In the genomic region with DNA sequence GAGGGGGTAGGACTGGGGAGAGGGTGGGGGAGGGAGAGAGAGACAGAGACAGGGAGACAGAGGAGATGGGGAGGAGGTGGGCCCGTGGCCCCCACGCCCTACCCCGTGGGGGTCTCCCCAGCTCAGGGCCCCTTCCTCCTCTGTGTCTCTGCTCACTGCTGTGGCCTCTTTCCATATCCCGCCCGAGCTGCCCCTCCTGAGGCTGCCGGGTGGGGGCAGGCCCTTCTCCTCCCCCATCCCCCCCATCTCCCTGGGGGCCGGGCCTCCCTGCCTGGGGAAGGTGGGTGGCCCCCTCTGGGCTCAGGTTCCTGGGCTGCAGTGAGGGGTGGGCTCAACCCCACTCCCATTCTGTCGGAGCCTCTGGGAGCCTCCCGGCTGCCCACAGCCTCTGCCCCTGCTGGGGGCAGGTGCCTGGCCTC, we compare ENCODE assay signal across 9 cellular contexts. TPM values are rescaled to one million over a fixed set of nuclear protein-coding genes. Genes with fewer than 3 reads are reported as not detected.
DNase-seq lines count a peak whose midpoint lies in the region; ATAC-seq and TF ChIP-seq lines count a peak whose summit lies in the region.
"Had no signal": no experiment of that assay in that cellular context is flagged by ENCODE, and none has a peak within 500 bp of the region (broad histone marks: within the 10 kb centered on the region; RNA-seq: fewer than 3 reads in every experiment).

No MANE protein-coding gene starts in this region.

- no peak for DNase-seq in CD4-positive, alpha-beta memory T cell
- DNase-seq in T-cell: peak in 1 of 34 experiments; percentile 24
- DNase-seq in mucosa of descending colon: peak in 2 of 3 donors; percentile 36 to 58
- no peak for DNase-seq in NCI-H510A treated with DMSO at 0.1 percent for 48 hours (lab: John Stamatoyannopoulos, UW)
- no peak for DNase-seq in DMS153 (lab: John Stamatoyannopoulos, UW)
- DNase-seq in NCI-H1436 treated with DMSO at 0.1 percent for 48 hours (lab: John Stamatoyannopoulos, UW): no peak
- no peak for DNase-seq in NOMO-1 treated with dmso at 0.1 percent for 144 hours (lab: John Stamatoyannopoulos, UW; ENCODE audit: unreplicated experiment)

- H3K4me1 ChIP-seq in CD4-positive, alpha-beta memory T cell (ENCODE audit: insufficient read depth, low read length): peaks cover 80% of the 10 kb centered on the region
- peaks cover 19% of the 10 kb centered on the region for H3K4me1 ChIP-seq in mucosa of descending colon (ENCODE audit: low read depth)

- POLR2A ChIA-PET in CD4-positive, alpha-beta memory T cell (lab: Charles Lee; ENCODE audit: partially characterized antibody): interaction anchor here (0.8 to 3.3 kb wide), 10 partner anchors 9 to 171 kb away, joined by 3 to 31 read pairs (median 10); partner anchors contain the start of genes D2HGDH, ING5 and RTP5
- POLR2A ChIA-PET in T-cell (lab: Charles Lee): no interaction called here

- peak overlapping the region; percentile 64 for H3K27ac ChIP-seq in CD4-positive, alpha-beta memory T cell (ENCODE audit: low read depth, low read length)

- H3K27me3 ChIP-seq in CD4-positive, alpha-beta memory T cell (ENCODE audit: insufficient read depth, low read length): no peaks in the 10 kb centered on the region

- H3K9me3 ChIP-seq in CD4-positive, alpha-beta memory T cell (ENCODE audit: control insufficient read depth in 1 of 2, low read length in 2 of 2): no peaks in the 10 kb centered on the region
- no peaks in the 10 kb centered on the region for H3K9me3 ChIP-seq in mucosa of descending colon

- CTCF ChIA-PET in CD4-positive, alpha-beta memory T cell (lab: Charles Lee; ENCODE audit: partially characterized antibody): interaction anchor here (1.5 to 1.9 kb wide), 4 partner anchors 8 to 157 kb away, joined by 3 to 5 read pairs (median 4); partner anchors contain the start of gene ING5
- CTCF ChIA-PET in T-cell (lab: Charles Lee): no interaction called here

- H3K36me3 Mint-ChIP-seq in CD4-positive, alpha-beta memory T cell: peaks cover 0 to 1% of the 10 kb centered on the region in 2 donors
- H3K36me3 Mint-ChIP-seq in T-cell: no peaks in the 10 kb centered on the region
- H3K36me3 Mint-ChIP-seq: mesothelial cell of epicardium had no signal

- H3K27ac Mint-ChIP-seq in CD4-positive, alpha-beta memory T cell: peak overlapping the region in 3 of 7 donors; percentile 18 to 96 (median 92)
- peak overlapping the region in 1 of 2 donors; percentile 94 for H3K27ac Mint-ChIP-seq in T-cell
- H3K27ac Mint-ChIP-seq: mesothelial cell of epicardium had no signal

- peak; percentile 4 for ATAC-seq in GM19463 (IDR thresholded peaks at IDR 0.05; ENCODE audit: unreplicated experiment)
- ATAC-seq in T-cell (replicated peaks in 1 of 4): peak; percentile 8 to 37 (median 15)
- ATAC-seq in mucosa of descending colon: peak; percentile 19

- intact Hi-C loops in CD4-positive, alpha-beta memory T cell (cut with micrococcal nuclease): loop anchor here (1.0 to 5.0 kb wide), 3 partner anchors 15 to 97 kb away; no protein-coding TSS in a partner anchor
- intact Hi-C loops in mucosa of descending colon (cut with DNase I, micrococcal nuclease): no loop called here

- no peaks in the 10 kb centered on the region for H3K27me3 Mint-ChIP-seq in CD4-positive, alpha-beta memory T cell
- H3K27me3 Mint-ChIP-seq in T-cell: peaks cover 16 to 23% of the 10 kb centered on the region in 2 donors

- H3K4me3 Mint-ChIP-seq in CD4-positive, alpha-beta memory T cell: peak overlapping the region in 7 of 8 donors; percentile 38 to 96 (median 88)
- peak overlapping the region in 2 of 3 donors; percentile 81 to 84 for H3K4me3 Mint-ChIP-seq in T-cell

- H3K4me3 ChIP-seq in CD4-positive, alpha-beta memory T cell (ENCODE audit: low read length in 2 of 2): peak overlapping the region; percentile 23 to 68
- no peak overlapping the region for H3K4me3 ChIP-seq in mucosa of descending colon

- TF ChIP-seq CTCF in mucosa of descending colon (IDR thresholded peaks at IDR 0.05): no peak

- H3K36me3 ChIP-seq in CD4-positive, alpha-beta memory T cell (ENCODE audit: insufficient read depth, low read length): no peaks in the 10 kb centered on the region
- H3K36me3 ChIP-seq in mucosa of descending colon (ENCODE audit: low read depth): no peaks in the 10 kb centered on the region

- peaks cover 31 to 74% (median 49%) of the 10 kb centered on the region in 4 donors for H3K4me1 Mint-ChIP-seq in CD4-positive, alpha-beta memory T cell
- peaks cover 34 to 59% (median 48%) of the 10 kb centered on the region in 3 donors for H3K4me1 Mint-ChIP-seq in T-cell

- no peaks in the 10 kb centered on the region for H3K9me3 Mint-ChIP-seq in CD4-positive, alpha-beta memory T cell
- H3K9me3 Mint-ChIP-seq in T-cell: no peaks in the 10 kb centered on the region

RNA-seq across cellular contexts. Expression of gene PDCD1, which starts 0.3 kb away (rescaled TPM):
- total RNA-seq in CD4-positive, alpha-beta memory T cell: 1 to 10 TPM; 5.9 to 6.2 TPM
- 10 to 100 TPM in 1 of 2 donors, 1 to 10 TPM in 1; 5.2 to 12.4 TPM for polyA plus RNA-seq in CD4-positive, alpha-beta memory T cell
- total RNA-seq in T-cell (1 to 10 TPM; 1.3 to 6.8 (median 5.2) TPM), mucosa of descending colon (under 1 TPM in 2 of 3 donors, not detected in 1; 0.13 to 0.70 TPM)
- total RNA-seq: mesothelial cell of epicardium had no signal

RNA-seq across cellular contexts. Expression of gene RTP5, which starts 10.5 kb away (rescaled TPM):
- under 1 TPM in 1 of 2 experiments, not detected in 1; 0.28 TPM for total RNA-seq in CD4-positive, alpha-beta memory T cell
- not detected for polyA plus RNA-seq in CD4-positive, alpha-beta memory T cell
- total RNA-seq in T-cell (1 to 10 TPM in 4 of 5 donors, under 1 TPM in 1; 0.26 to 1.4 (median 1.3) TPM), mucosa of descending colon (not detected)
- total RNA-seq: mesothelial cell of epicardium had no signal

RNA-seq across cellular contexts. Expression of gene NEU4, which starts 50.0 kb away (rescaled TPM):
- under 1 TPM in 1 of 2 experiments, not detected in 1; 0.14 TPM for total RNA-seq in CD4-positive, alpha-beta memory T cell
- 1 to 10 TPM in 1 of 2 donors, not detected in 1; 1.3 TPM for polyA plus RNA-seq in CD4-positive, alpha-beta memory T cell
- total RNA-seq in T-cell (1 to 10 TPM in 2 of 5 donors, under 1 TPM in 1, not detected in 2; 0.26 to 1.6 (median 1.4) TPM), mucosa of descending colon (10 to 100 TPM; 41.4 to 72.5 (median 71.0) TPM)

Comparison
In these comparisons a context has a peak if more than half of its experiments do, and no peak if none do; other contexts are left out.
1. DNase-seq: peak in mucosa of descending colon (2 of 3); none in CD4-positive, alpha-beta memory T cell (0 of 5), NCI-H510A treated with DMSO at 0.1 percent for 48 hours (single experiment), DMS153 (single experiment), NCI-H1436 treated with DMSO at 0.1 percent for 48 hours (single experiment) and NOMO-1 treated with dmso at 0.1 percent for 144 hours (single experiment).
2. RNA of gene NEU4, which starts 50.0 kb away (total RNA-seq): 41.4 to 72.5 TPM in mucosa of descending colon; 0.14 TPM in CD4-positive, alpha-beta memory T cell and 0.26 to 1.6 TPM in T-cell; every median in the first group is over 10 times any median in the second.
3. Peak in every context shown above with its lines, with median percentiles within 50 percentile points of each other: ATAC-seq.